Comparison of ENCODE assay signal across 19 cellular contexts in the genomic region with DNA sequence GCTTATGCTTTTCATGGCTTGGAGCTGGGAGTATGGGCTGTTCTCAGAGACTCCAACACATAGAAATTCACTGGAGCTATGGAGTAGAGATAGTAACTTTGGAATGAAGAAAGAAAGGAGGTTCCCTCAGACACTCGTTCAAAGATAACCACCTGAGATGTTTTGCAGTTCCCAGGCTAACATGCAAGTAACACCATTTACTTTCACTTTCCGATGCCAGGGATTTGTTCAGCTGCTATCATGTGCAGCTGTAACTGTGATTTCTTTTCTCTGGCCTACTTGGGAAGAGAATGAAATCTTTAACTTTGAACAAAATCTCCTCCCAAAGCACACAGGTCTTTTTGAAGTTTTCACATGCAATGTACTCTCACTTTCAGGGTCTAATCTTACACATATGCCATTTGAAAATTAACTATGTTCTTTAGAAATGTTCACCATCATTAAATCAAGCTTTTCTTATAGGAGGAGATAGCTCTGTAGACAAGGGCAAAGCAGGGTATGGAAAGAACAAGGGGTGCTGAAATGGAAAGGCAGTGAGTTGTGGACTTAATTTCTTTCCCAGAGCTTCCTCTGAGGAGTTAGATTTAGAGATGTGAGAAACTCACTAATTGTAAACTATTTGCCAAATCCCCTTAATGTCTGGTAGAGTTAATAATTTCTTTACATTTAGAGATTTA.
DNase-seq lines count a peak whose midpoint lies in the region; ATAC-seq and TF ChIP-seq lines count a peak whose summit lies in the region.
"Had no signal": no experiment of that assay in that cellular context is flagged by ENCODE, and none has a peak within 500 bp of the region (broad histone marks: within the 10 kb centered on the region; RNA-seq: fewer than 3 reads in every experiment).

No MANE protein-coding gene starts in this region.

- peak; percentile 30 for ATAC-seq in body of pancreas
- ATAC-seq in GM18519 (IDR thresholded peaks at IDR 0.05; ENCODE audit: low FRiP score, unreplicated experiment), result no peak
- no peak for ATAC-seq in HG03095 (IDR thresholded peaks at IDR 0.05; ENCODE audit: unreplicated experiment)
- ATAC-seq: activated CD8-positive, alpha-beta memory T cell treated with anti-CD3 and anti-CD28 coated beads, Interleukin-2, amount 10 ng/mL, durations not matched to agents 7 days and 5 days had no signal

- TF ChIP-seq POLR2A in body of pancreas (IDR thresholded peaks at IDR 0.05), result no peak

- no peak overlapping the region for H3K4me3 ChIP-seq in body of pancreas
- H3K4me3 ChIP-seq: HAP-1, right atrium auricular region had no signal

- intact Hi-C loops in body of pancreas (cut with DNase I), result no loop called here

- H3K36me3 ChIP-seq in body of pancreas (replicated peaks in 1 of 2; ENCODE audit: insufficient read depth in 1 of 2, low read depth in 2 of 2), result no peaks in the 10 kb centered on the region
- H3K36me3 ChIP-seq: HAP-1, right atrium auricular region had no signal

- no peaks in the 10 kb centered on the region for H3K27me3 ChIP-seq in body of pancreas
- H3K27me3 ChIP-seq: right atrium auricular region had no signal

- 4 to 14% methylated on average over 2 of the region's 2 CpGs for WGBS in body of pancreas, 2 donors

- DNase-seq in NCI-H2029 treated with DMSO at 0.1 percent for 48 hours (lab: John Stamatoyannopoulos, UW), result peak; percentile 6
- no peak for DNase-seq in NCI-H2029 (lab: John Stamatoyannopoulos, UW)
- peak in 2 of 4 donors; percentile 7 to 20 for DNase-seq in body of pancreas
- DNase-seq in kidney tubule cell (ENCODE audit: low spot score), result peak; percentile 15
- DNase-seq in superior temporal gyrus (ENCODE audit: extremely low spot score), result peak; percentile 46
- no peak for DNase-seq in activated gamma-delta T cell treated with Interleukin-2 at 50 U/mL for 16 hours
- DNase-seq: activated B cell treated with CpG ODN at 0.5 μM for 24 hours; activated CD8-positive, alpha-beta memory T cell treated with anti-CD3 and anti-CD28 coated beads, Interleukin-2, amount 10 ng/mL, durations not matched to agents 7 days and 5 days; naive B cell; NCI-H1436 treated with DMSO at 0.1 percent for 48 hours; NCI-H510A treated with DMSO at 0.1 percent for 48 hours; stimulated activated CD4-positive, alpha-beta T cell treated with anti-CD3 and anti-CD28 coated beads, Interleukin-4, amount 100 ng/mL, for 1 hour; T-helper 1 cell; trophoblast cell had no signal

- H3K9me3 ChIP-seq in body of pancreas, result no peaks in the 10 kb centered on the region
- H3K9me3 ChIP-seq: HAP-1, right atrium auricular region had no signal

- H3K27ac ChIP-seq in body of pancreas, result no peak overlapping the region
- H3K27ac ChIP-seq: 22Rv1, right atrium auricular region had no signal

- H3K4me1 ChIP-seq in body of pancreas, result no peaks in the 10 kb centered on the region
- H3K4me1 ChIP-seq: HAP-1, right atrium auricular region had no signal

- no peak for TF ChIP-seq CTCF in body of pancreas (IDR thresholded peaks at IDR 0.05)

Comparison
In these comparisons a context has a peak if more than half of its experiments do, and no peak if none do; other contexts are left out.
1. DNase-seq: peak in NCI-H2029 treated with DMSO at 0.1 percent for 48 hours (single experiment), kidney tubule cell (single experiment) and superior temporal gyrus (single experiment); none in NCI-H2029 (single experiment) and activated gamma-delta T cell treated with Interleukin-2 at 50 U/mL for 16 hours (single experiment).